32 cellular contexts compared by ENCODE assay signal in genomic region chr7:29406366-29406765, GRCh38.
"Had no signal": no experiment of that assay in that cellular context is flagged by ENCODE, and none has a peak within 500 bp of the region (broad histone marks: within the 10 kb centered on the region; RNA-seq: fewer than 3 reads in every experiment).

No MANE protein-coding gene starts in this region.

- H3K36me3 Mint-ChIP-seq: activated naive CD4-positive, alpha-beta T cell treated with anti-CD3 and anti-CD28 coated beads, Interleukin-2, amount 50 U/mL, for 24 hours; activated naive CD8-positive, alpha-beta T cell treated with anti-CD3 and anti-CD28 coated beads, Interleukin-2, amount 10 ng/mL, durations not matched to agents 7 days and 5 days had no signal

- H3K27ac ChIP-seq: ascending aorta, cardiac muscle cell, SJSA1 had no signal

- H3K9me3 ChIP-seq: ascending aorta, MG63, SJSA1, SK-N-SH had no signal

- H3K4me1 Mint-ChIP-seq: activated CD4-positive, alpha-beta T cell treated with anti-CD3 and anti-CD28 coated beads for 36 hours; activated CD4-positive, alpha-beta T cell treated with anti-CD3 and anti-CD28 coated beads, Interleukin-2, amount 10 ng/mL, durations not matched to agents 7 days and 5 days; activated naive CD4-positive, alpha-beta T cell treated with anti-CD3 and anti-CD28 coated beads, Interleukin-2, amount 50 U/mL, for 24 hours; activated naive CD8-positive, alpha-beta T cell treated with anti-CD3 and anti-CD28 coated beads, Interleukin-2, amount 10 ng/mL, durations not matched to agents 7 days and 5 days had no signal

- H3K4me1 ChIP-seq: ascending aorta, SJSA1 had no signal

- DNase-seq: activated CD4-positive, alpha-beta T cell treated with anti-CD3 and anti-CD28 coated beads for 36 hours; activated CD4-positive, alpha-beta T cell treated with anti-CD3 and anti-CD28 coated beads, Interleukin-2, amount 10 ng/mL, durations not matched to agents 7 days and 5 days; activated CD4-positive, alpha-beta T cell treated with anti-CD3 and anti-CD28 coated beads, Interleukin-2, amount 50 U/mL, for 48 hours; activated CD8-positive, alpha-beta T cell treated with anti-CD3 and anti-CD28 coated beads, Interleukin-2, amount 10 ng/mL, durations not matched to agents 7 days and 5 days; activated gamma-delta T cell; activated naive CD4-positive, alpha-beta T cell treated with Interleukin-2 at 50 U/mL for 16 hours; activated naive CD8-positive, alpha-beta T cell treated with anti-CD3 and anti-CD28 coated beads, Interleukin-2, amount 10 ng/mL, durations not matched to agents 7 days and 5 days; activated T-cell treated with anti-CD3 and anti-CD28 coated beads, Interleukin-2, amount 50 U/mL, for 24 hours; amygdala; Kasumi-1; MG63; NCI-H1048; NCI-H1105 treated with DMSO at 0.1 percent for 48 hours; NCI-H1436; NCI-H1694; NCI-H1930; NCI-H2081 treated with DMSO at 0.1 percent for 48 hours; NCI-H226; NCI-H446 treated with DMSO at 0.1 percent for 48 hours; NCI-H524; NCI-H69; SHP77; SK-N-SH had no signal

- H3K4me3 ChIP-seq: ascending aorta, cardiac muscle cell, MG63, SJSA1 had no signal

- ATAC-seq: activated CD4-positive, alpha-beta T cell treated with anti-CD3 and anti-CD28 coated beads for 36 hours; activated CD8-positive, alpha-beta T cell treated with anti-CD3 and anti-CD28 coated beads, Interleukin-2, amount 10 ng/mL, durations not matched to agents 7 days and 5 days; Panc1 had no signal

- H3K27me3 Mint-ChIP-seq: activated CD4-positive, alpha-beta T cell treated with anti-CD3 and anti-CD28 coated beads for 36 hours; activated naive CD4-positive, alpha-beta T cell treated with anti-CD3 and anti-CD28 coated beads, Interleukin-2, amount 50 U/mL, for 24 hours had no signal

- H3K9ac ChIP-seq: SK-N-SH had no signal

- H3K4me2 ChIP-seq: SK-N-SH had no signal

- FAIRE-seq: TTC549 had no signal

- H3K4me3 Mint-ChIP-seq: activated CD4-positive, alpha-beta T cell treated with anti-CD3 and anti-CD28 coated beads for 36 hours; activated CD4-positive, alpha-beta T cell treated with anti-CD3 and anti-CD28 coated beads, Interleukin-2, amount 10 ng/mL, durations not matched to agents 7 days and 5 days; activated CD8-positive, alpha-beta T cell treated with anti-CD3 and anti-CD28 coated beads, Interleukin-2, amount 10 ng/mL, durations not matched to agents 7 days and 5 days; activated naive CD4-positive, alpha-beta T cell treated with anti-CD3 and anti-CD28 coated beads, Interleukin-2, amount 50 U/mL, for 24 hours; activated naive CD8-positive, alpha-beta T cell treated with anti-CD3 and anti-CD28 coated beads, Interleukin-2, amount 10 ng/mL, durations not matched to agents 7 days and 5 days; activated T-cell treated with anti-CD3 and anti-CD28 coated beads, Interleukin-2, amount 50 U/mL, for 24 hours; T-helper 1 cell treated with Interleukin-12 subunit alpha and Interleukin-12 subunit beta and Interleukin-4 antibody, amounts not matched to agents 30 μg/mL and 1 μg/mL, for 36 hours; T-helper 2 cell treated with Interferon-gamma antibody and Interleukin-4, amounts not matched to agents 5 μg/mL and 100 μg/mL, for 36 hours had no signal

- H3K27ac Mint-ChIP-seq: activated CD4-positive, alpha-beta T cell treated with anti-CD3 and anti-CD28 coated beads for 36 hours; activated CD4-positive, alpha-beta T cell treated with anti-CD3 and anti-CD28 coated beads, Interleukin-2, amount 10 ng/mL, durations not matched to agents 7 days and 5 days; activated CD8-positive, alpha-beta T cell treated with anti-CD3 and anti-CD28 coated beads, Interleukin-2, amount 10 ng/mL, durations not matched to agents 7 days and 5 days; activated naive CD4-positive, alpha-beta T cell treated with anti-CD3 and anti-CD28 coated beads, Interleukin-2, amount 50 U/mL, for 24 hours; activated naive CD8-positive, alpha-beta T cell treated with anti-CD3 and anti-CD28 coated beads, Interleukin-2, amount 10 ng/mL, durations not matched to agents 7 days and 5 days; activated T-cell treated with anti-CD3 and anti-CD28 coated beads, Interleukin-2, amount 50 U/mL, for 24 hours; activated T-helper 2 cell treated with anti-CD3 and anti-CD28 coated beads, Interferon-gamma antibody, Interleukin-2, Interleukin-4, amounts not matched to agents 10 μg/mL and 5 μg/mL and 100 μg/mL, durations not matched to agents 14 hours and 24 hours and 36 hours; T-helper 1 cell treated with Interleukin-12 subunit alpha and Interleukin-12 subunit beta and Interleukin-4 antibody, amounts not matched to agents 30 μg/mL and 1 μg/mL, for 36 hours; T-helper 2 cell treated with Interferon-gamma antibody and Interleukin-4, amounts not matched to agents 5 μg/mL and 100 μg/mL, for 36 hours had no signal

- H3K27me3 ChIP-seq: ascending aorta, cardiac muscle cell, MG63 had no signal

- H3K36me3 ChIP-seq: ascending aorta, cardiac muscle cell, MG63, SJSA1 had no signal

- H3K9me3 Mint-ChIP-seq: activated CD4-positive, alpha-beta T cell treated with anti-CD3 and anti-CD28 coated beads, Interleukin-2, amount 10 ng/mL, durations not matched to agents 7 days and 5 days; activated naive CD4-positive, alpha-beta T cell treated with anti-CD3 and anti-CD28 coated beads, Interleukin-2, amount 50 U/mL, for 24 hours; activated naive CD8-positive, alpha-beta T cell treated with anti-CD3 and anti-CD28 coated beads, Interleukin-2, amount 10 ng/mL, durations not matched to agents 7 days and 5 days; activated T-cell treated with anti-CD3 and anti-CD28 coated beads, Interleukin-2, amount 50 U/mL, for 24 hours; activated T-helper 2 cell treated with anti-CD3 and anti-CD28 coated beads, Interferon-gamma antibody, Interleukin-2, Interleukin-4, amounts not matched to agents 10 μg/mL and 5 μg/mL and 100 μg/mL, durations not matched to agents 14 hours and 24 hours and 36 hours; T-helper 1 cell treated with Interleukin-12 subunit alpha and Interleukin-12 subunit beta and Interleukin-4 antibody, amounts not matched to agents 30 μg/mL and 1 μg/mL, for 36 hours; T-helper 2 cell treated with Interferon-gamma antibody and Interleukin-4, amounts not matched to agents 5 μg/mL and 100 μg/mL, for 36 hours had no signal
